Comparison of ENCODE assay signal across 35 cellular contexts in genomic region chr12:62594771-62595170, GRCh38.
"Had no signal": no experiment of that assay in that cellular context is flagged by ENCODE, and none has a peak within 500 bp of the region (broad histone marks: within the 10 kb centered on the region; RNA-seq: fewer than 3 reads in every experiment).

No MANE protein-coding gene starts in this region.

- H3K4me1 ChIP-seq: adrenal gland, Peyer's patch had no signal

- H3K36me3 Mint-ChIP-seq: activated naive CD4-positive, alpha-beta T cell treated with anti-CD3 and anti-CD28 coated beads, Interleukin-2, amount 50 U/mL, for 72 hours had no signal

- H3K4me3 Mint-ChIP-seq: activated CD4-positive, alpha-beta memory T cell treated with anti-CD3 and anti-CD28 coated beads, Interleukin-2, amount 10 ng/mL, durations not matched to agents 7 days and 5 days; activated CD8-positive, alpha-beta memory T cell treated with anti-CD3 and anti-CD28 coated beads, Interleukin-2, amount 10 ng/mL, durations not matched to agents 7 days and 5 days; activated naive CD4-positive, alpha-beta T cell treated with anti-CD3 and anti-CD28 coated beads for 36 hours; activated T-helper 17 cell treated with anti-CD3 and anti-CD28 coated beads, Interleukin-2, amount 50 U/mL, for 72 hours; brain; T-helper 1 cell treated with Interleukin-12 subunit alpha and Interleukin-12 subunit beta and Interleukin-4 antibody, amounts not matched to agents 30 μg/mL and 1 μg/mL, for 36 hours; T-helper 2 cell treated with Interferon-gamma antibody and Interleukin-4, amounts not matched to agents 5 μg/mL and 100 μg/mL, for 36 hours had no signal

- H3K27ac ChIP-seq: adrenal gland, Peyer's patch, WERI-Rb-1 had no signal

- DNase-seq: activated CD4-positive, alpha-beta memory T cell treated with anti-CD3 and anti-CD28 coated beads, Interleukin-2, amount 10 ng/mL, durations not matched to agents 7 days and 5 days; activated CD4-positive, alpha-beta T cell treated with anti-CD3 and anti-CD28 coated beads for 1 hour; activated CD4-positive, alpha-beta T cell treated with anti-CD3 and anti-CD28 coated beads for 48 hours; activated CD4-positive, CD25-positive, alpha-beta regulatory T cell; activated CD8-positive, alpha-beta memory T cell treated with anti-CD3 and anti-CD28 coated beads for 24 hours; activated CD8-positive, alpha-beta memory T cell treated with anti-CD3 and anti-CD28 coated beads, Interleukin-2, amount 10 ng/mL, durations not matched to agents 7 days and 5 days; activated CD8-positive, alpha-beta memory T cell treated with anti-CD3 and anti-CD28 coated beads, Interleukin-2, amount 50 U/mL, for 48 hours; activated effector memory CD4-positive, alpha-beta T cell treated with anti-CD3 and anti-CD28 coated beads, Interleukin-2, amount 50 U/mL, for 16 hours; activated naive CD4-positive, alpha-beta T cell treated with anti-CD3 and anti-CD28 coated beads for 36 hours; activated T-cell treated with anti-CD3 and anti-CD28 coated beads, Interleukin-2, amount 50 U/mL, for 48 hours; adrenal gland; caudate nucleus; cerebellar nuclear complex; Karpas-422; KBM-7; MM.1S; MV-4-11; NCI-H1092; NCI-H1436 treated with DMSO at 0.1 percent for 48 hours; NCI-H1694 treated with DMSO at 0.1 percent for 48 hours; NCI-H2029; NCI-H345; NCI-H524 treated with DMSO at 0.1 percent for 48 hours; NK-92 treated with Interleukin-12 subunit alpha and Interleukin-12 subunit beta, amount 100 ng/mL, for 24 hours; PC-3; Peyer's patch; RPMI8226; SIG-M5; WERI-Rb-1 had no signal

- H3K9me3 Mint-ChIP-seq: activated CD4-positive, alpha-beta memory T cell treated with anti-CD3 and anti-CD28 coated beads, Interleukin-2, amount 10 ng/mL, durations not matched to agents 7 days and 5 days; activated naive CD4-positive, alpha-beta T cell treated with anti-CD3 and anti-CD28 coated beads for 36 hours; activated naive CD4-positive, alpha-beta T cell treated with anti-CD3 and anti-CD28 coated beads, Interleukin-2, amount 50 U/mL, for 72 hours; activated T-helper 17 cell treated with anti-CD3 and anti-CD28 coated beads, Interleukin-2, amount 50 U/mL, for 72 hours; brain; T-helper 1 cell treated with Interleukin-12 subunit alpha and Interleukin-12 subunit beta and Interleukin-4 antibody, amounts not matched to agents 30 μg/mL and 1 μg/mL, for 36 hours; T-helper 2 cell treated with Interferon-gamma antibody and Interleukin-4, amounts not matched to agents 5 μg/mL and 100 μg/mL, for 36 hours had no signal

- ATAC-seq: activated CD8-positive, alpha-beta memory T cell treated with anti-CD3 and anti-CD28 coated beads, Interleukin-2, amount 10 ng/mL, durations not matched to agents 7 days and 5 days; activated naive CD4-positive, alpha-beta T cell treated with anti-CD3 and anti-CD28 coated beads, Interleukin-2, amount 50 U/mL, for 72 hours; activated T-helper 17 cell treated with anti-CD3 and anti-CD28 coated beads, Interleukin-2, amount 50 U/mL, for 72 hours; PC-3; SK-N-SH treated with all-trans-retinoic acid at 6 μM for 48 hours had no signal

- H3K27me3 ChIP-seq: adrenal gland, Peyer's patch had no signal

- H3K27me3 Mint-ChIP-seq: activated CD4-positive, alpha-beta memory T cell treated with anti-CD3 and anti-CD28 coated beads, Interleukin-2, amount 10 ng/mL, durations not matched to agents 7 days and 5 days; activated CD8-positive, alpha-beta memory T cell treated with anti-CD3 and anti-CD28 coated beads, Interleukin-2, amount 10 ng/mL, durations not matched to agents 7 days and 5 days; activated T-helper 17 cell treated with anti-CD3 and anti-CD28 coated beads, Interleukin-2, amount 50 U/mL, for 72 hours; brain had no signal

- H3K4me3 ChIP-seq: adrenal gland, Peyer's patch had no signal

- H3K4me1 Mint-ChIP-seq: activated CD4-positive, alpha-beta memory T cell treated with anti-CD3 and anti-CD28 coated beads, Interleukin-2, amount 10 ng/mL, durations not matched to agents 7 days and 5 days; activated CD8-positive, alpha-beta memory T cell treated with anti-CD3 and anti-CD28 coated beads, Interleukin-2, amount 10 ng/mL, durations not matched to agents 7 days and 5 days; activated T-helper 17 cell treated with anti-CD3 and anti-CD28 coated beads, Interleukin-2, amount 50 U/mL, for 72 hours; brain had no signal

- H3K9me3 ChIP-seq: adrenal gland, Peyer's patch had no signal

- H3K27ac Mint-ChIP-seq: activated CD4-positive, alpha-beta memory T cell treated with anti-CD3 and anti-CD28 coated beads, Interleukin-2, amount 10 ng/mL, durations not matched to agents 7 days and 5 days; activated CD8-positive, alpha-beta memory T cell treated with anti-CD3 and anti-CD28 coated beads, Interleukin-2, amount 10 ng/mL, durations not matched to agents 7 days and 5 days; activated naive CD4-positive, alpha-beta T cell treated with anti-CD3 and anti-CD28 coated beads for 36 hours; activated naive CD4-positive, alpha-beta T cell treated with anti-CD3 and anti-CD28 coated beads, Interleukin-2, amount 50 U/mL, for 72 hours; activated T-helper 17 cell treated with anti-CD3 and anti-CD28 coated beads, Interleukin-2, amount 50 U/mL, for 72 hours; brain; T-helper 1 cell treated with Interleukin-12 subunit alpha and Interleukin-12 subunit beta and Interleukin-4 antibody, amounts not matched to agents 30 μg/mL and 1 μg/mL, for 36 hours; T-helper 2 cell treated with Interferon-gamma antibody and Interleukin-4, amounts not matched to agents 5 μg/mL and 100 μg/mL, for 36 hours had no signal
